ENCODE assay signal across 8 cellular contexts in genomic region chr3:187318819-187319616, GRCh38. TPM values are rescaled to one million over a fixed set of nuclear protein-coding genes. Genes with fewer than 3 reads are reported as not detected.
DNase-seq lines count a peak whose midpoint lies in the region; ATAC-seq and TF ChIP-seq lines count a peak whose summit lies in the region.

No MANE protein-coding gene starts in this region.

- H3K36me3 ChIP-seq in HUES6 (ENCODE audit: control insufficient read depth, insufficient read depth, low read length) (no peaks in the 10 kb centered on the region), PC-3 (ENCODE audit: low read depth, low read length) (no peaks in the 10 kb centered on the region)

- TF ChIP-seq CTCF in PC-3 (conservative IDR thresholded peaks at IDR 0.05; ENCODE audit: low read depth, low read length) (peak; percentile 95), foreskin keratinocyte (conservative IDR thresholded peaks at IDR 0.05) (peak; percentile 85), osteocyte (IDR thresholded peaks at IDR 0.05) (peak; percentile 97)

- ATAC-seq in PC-3 (peak; percentile 54), foreskin keratinocyte (peak; percentile 23), GM18498 (IDR thresholded peaks at IDR 0.05; ENCODE audit: unreplicated experiment) (no peak), HG03280 (IDR thresholded peaks at IDR 0.05; ENCODE audit: unreplicated experiment) (no peak)
- ATAC-seq in activated T-helper 17 cell treated with anti-CD3 and anti-CD28 coated beads, Interleukin-2, amount 50 U/mL, for 72 hours (replicated peaks): no peak

- intact Hi-C loops in PC-3 (cut with micrococcal nuclease): loop anchor here (1.0 to 10.0 kb wide), 6 partner anchors 99 to 395 kb away; no protein-coding TSS in a partner anchor

- H3K4me1 ChIP-seq in HUES6 (ENCODE audit: control insufficient read depth, insufficient read depth, low read length): peaks cover 14% of the 10 kb centered on the region; the same call in 1 of the 2 replicates
- peaks cover 4% of the 10 kb centered on the region; the same call in 1 of the 2 replicates for H3K4me1 ChIP-seq in PC-3 (ENCODE audit: insufficient read depth, low read length)
- H3K4me1 ChIP-seq in foreskin keratinocyte: no peaks in the 10 kb centered on the region

- POLR2A ChIA-PET in PC-3 (lab: Charles Lee; ENCODE audit: unreplicated experiment): no interaction called here

- H3K27me3 Mint-ChIP-seq in activated T-helper 17 cell treated with anti-CD3 and anti-CD28 coated beads, Interleukin-2, amount 50 U/mL, for 72 hours: peaks cover 40% of the 10 kb centered on the region
- peaks cover 35% of the 10 kb centered on the region for H3K27me3 Mint-ChIP-seq in osteocyte (ENCODE audit: unreplicated experiment)

- H3K4me2 ChIP-seq in PC-3 (ENCODE audit: low read length): peak overlapping the region; percentile 80

- peak overlapping the region; percentile 21 for H3K9ac ChIP-seq in HUES6 (ENCODE audit: low read length)
- no peak overlapping the region for H3K9ac ChIP-seq in PC-3 (ENCODE audit: low read length)

- peak overlapping the region; percentile 77 for H2AFZ ChIP-seq in PC-3 (ENCODE audit: low read length)

- no peaks in the 10 kb centered on the region for H3K4me1 Mint-ChIP-seq in activated T-helper 17 cell treated with anti-CD3 and anti-CD28 coated beads, Interleukin-2, amount 50 U/mL, for 72 hours
- H3K4me1 Mint-ChIP-seq in osteocyte (ENCODE audit: unreplicated experiment): peaks cover 14% of the 10 kb centered on the region

- H3K9me3 Mint-ChIP-seq in activated T-helper 17 cell treated with anti-CD3 and anti-CD28 coated beads, Interleukin-2, amount 50 U/mL, for 72 hours: no peaks in the 10 kb centered on the region
- H3K9me3 Mint-ChIP-seq in osteocyte (ENCODE audit: unreplicated experiment): no peaks in the 10 kb centered on the region

- no peaks in the 10 kb centered on the region for H3K36me3 Mint-ChIP-seq in activated T-helper 17 cell treated with anti-CD3 and anti-CD28 coated beads, Interleukin-2, amount 50 U/mL, for 72 hours (ENCODE audit: low read depth)
- no peaks in the 10 kb centered on the region for H3K36me3 Mint-ChIP-seq in osteocyte (ENCODE audit: unreplicated experiment)

- no peaks in the 10 kb centered on the region for H3F3A ChIP-seq in PC-3 (ENCODE audit: low read length, unreplicated experiment)

- no peaks in the 10 kb centered on the region for H3K79me2 ChIP-seq in PC-3 (ENCODE audit: low read length)

- H3K9me3 ChIP-seq in HUES6 (ENCODE audit: control insufficient read depth, insufficient read depth, low read depth, low read length) (no peaks in the 10 kb centered on the region), PC-3 (ENCODE audit: low read length) (no peaks in the 10 kb centered on the region)

- no peaks in the 10 kb centered on the region for H3K27me3 ChIP-seq in HUES6 (ENCODE audit: control insufficient read depth, insufficient read depth, low read length)
- H3K27me3 ChIP-seq in PC-3 (ENCODE audit: low read length): peaks cover 46% of the 10 kb centered on the region
- H3K27me3 ChIP-seq in foreskin keratinocyte: peaks cover 22% of the 10 kb centered on the region

- H4K20me1 ChIP-seq in PC-3 (ENCODE audit: low read length): no peaks in the 10 kb centered on the region

- DNase-seq in DMS153 treated with DMSO at 0.1 percent for 48 hours (lab: John Stamatoyannopoulos, UW; ENCODE audit: unreplicated experiment) (peak; percentile 40), PC-3 (peak; percentile 67), foreskin keratinocyte (peak in 1 of 2 donors; percentile 16), osteocyte (ENCODE audit: extremely low spot score, unreplicated experiment) (no peak)

- H3K27ac Mint-ChIP-seq in activated T-helper 17 cell treated with anti-CD3 and anti-CD28 coated beads, Interleukin-2, amount 50 U/mL, for 72 hours: no peak overlapping the region
- peak overlapping the region; percentile 12 for H3K27ac Mint-ChIP-seq in osteocyte (ENCODE audit: unreplicated experiment)

- H3K27ac ChIP-seq in HUES6 (ENCODE audit: low read depth, low read length) (no peak overlapping the region), PC-3 (ENCODE audit: low read length) (no peak overlapping the region), foreskin keratinocyte (no peak overlapping the region)

- H3K4me3 ChIP-seq in HUES6 (ENCODE audit: low read depth, low read length): no peak overlapping the region
- H3K4me3 ChIP-seq in PC-3 (ENCODE audit: low read length): peak overlapping the region; percentile 57

- no peaks in the 10 kb centered on the region for H3K9me2 ChIP-seq in PC-3 (replicated peaks; ENCODE audit: low read length)

- BruUV-seq in PC-3 (replicated peaks; lab: Mats Ljungman, UMichigan): no TSS peak

- CTCF ChIA-PET in PC-3 (lab: Charles Lee): interaction anchor here (1.6 to 3.0 kb wide), 2 partner anchors 99 to 360 kb away, joined by 9 to 24 read pairs (median 19); no protein-coding TSS in a partner anchor

- H3K4me3 Mint-ChIP-seq in activated T-helper 17 cell treated with anti-CD3 and anti-CD28 coated beads, Interleukin-2, amount 50 U/mL, for 72 hours: peak overlapping the region; percentile 49
- peak overlapping the region; percentile 73 for H3K4me3 Mint-ChIP-seq in osteocyte (ENCODE audit: unreplicated experiment)

RNA-seq across cellular contexts. Expression of gene MASP1, which starts 27.5 kb away (rescaled TPM):
- total RNA-seq in PC-3 (2014; rRNA removed) (0.07 TPM in 1 of 2 replicates, not detected in the other), foreskin keratinocyte (not detected in 2 replicates), osteocyte (not detected in 2 replicates)
- total RNA-seq in activated T-helper 17 cell treated with anti-CD3 and anti-CD28 coated beads, Interleukin-2, amount 50 U/mL, for 72 hours: not detected
- polyA plus RNA-seq in foreskin keratinocyte: not detected in 2 replicates

RNA-seq across cellular contexts. Expression of gene RTP4, which starts 49.2 kb away (rescaled TPM):
- total RNA-seq in PC-3 (2014; rRNA removed): 0.11 TPM in 1 of 2 replicates, not detected in the other
- 1 to 10 TPM in 1 of 2 donors, under 1 TPM in 1; 0.98 to 3.1 TPM for total RNA-seq in activated T-helper 17 cell treated with anti-CD3 and anti-CD28 coated beads, Interleukin-2, amount 50 U/mL, for 72 hours
- total RNA-seq in foreskin keratinocyte: 0.07 and 0.14 TPM in 2 replicates
- 0.06 and 0.08 TPM in 2 replicates for polyA plus RNA-seq in foreskin keratinocyte
- total RNA-seq in osteocyte: 0.21 TPM in 1 of 2 replicates, not detected in the other

Comparison
In these comparisons a context has a peak if more than half of its experiments do, and no peak if none do; other contexts are left out.
1. ATAC-seq: peak in PC-3 (single experiment) and foreskin keratinocyte (single experiment); none in activated T-helper 17 cell treated with anti-CD3 and anti-CD28 coated beads, Interleukin-2, amount 50 U/mL, for 72 hours (single experiment), GM18498 (single experiment) and HG03280 (single experiment).
2. Peak in every context shown above with its lines, with median percentiles within 50 percentile points of each other: CTCF ChIP-seq.